ENCODE assay signal across 8 cellular contexts in genomic region chr6:107116328-107116892, GRCh38. TPM values are rescaled to one million over a fixed set of nuclear protein-coding genes. Genes with fewer than 3 reads are reported as not detected.
DNase-seq lines count a peak whose midpoint lies in the region; ATAC-seq and TF ChIP-seq lines count a peak whose summit lies in the region.

No MANE protein-coding gene starts in this region.

- peak; percentile 23 for TF ChIP-seq CTCF in CD8-positive, alpha-beta T cell (IDR thresholded peaks at IDR 0.05)
- peak; percentile 39 for TF ChIP-seq CTCF in HFFc6 (IDR thresholded peaks at IDR 0.05)

- no peaks in the 10 kb centered on the region for H3K36me3 ChIP-seq in CD8-positive, alpha-beta T cell (ENCODE audit: insufficient read depth, low read length)
- no peaks in the 10 kb centered on the region for H3K36me3 ChIP-seq in skeletal muscle tissue (ENCODE audit: control insufficient read depth in 3 of 3, insufficient read depth in 3 of 3, low read length in 3 of 3)

- no peaks in the 10 kb centered on the region for H3K9me3 ChIP-seq in CD8-positive, alpha-beta T cell (ENCODE audit: low read length)
- no peaks in the 10 kb centered on the region for H3K9me3 ChIP-seq in skeletal muscle tissue (ENCODE audit: control insufficient read depth in 3 of 3, low read length in 3 of 3)

- peaks cover 2% of the 10 kb centered on the region for H3K36me3 Mint-ChIP-seq in CD8-positive, alpha-beta T cell
- no peaks in the 10 kb centered on the region for H3K36me3 Mint-ChIP-seq in HFFc6 (ENCODE audit: low read depth)
- H3K36me3 Mint-ChIP-seq in activated naive CD8-positive, alpha-beta T cell treated with anti-CD3 and anti-CD28 coated beads, Interleukin-2, amount 10 ng/mL, durations not matched to agents 7 days and 5 days, result no peaks in the 10 kb centered on the region

- no peak overlapping the region for H3K27ac ChIP-seq in CD8-positive, alpha-beta T cell (ENCODE audit: low read depth, low read length)
- H3K27ac ChIP-seq in skeletal muscle tissue (ENCODE audit: low read depth, low read length), result peak overlapping the region; percentile 0

- peak overlapping the region; percentile 29 for H3K4me3 ChIP-seq in CD8-positive, alpha-beta T cell (ENCODE audit: low read depth, low read length)
- H3K4me3 ChIP-seq in iPS-11a (ENCODE audit: low read depth, low read length), result peak overlapping the region; percentile 4
- H3K4me3 ChIP-seq in skeletal muscle tissue (ENCODE audit: low read length in 3 of 3), result peak overlapping the region; percentile 74 to 80 (median 76)

- H3K27me3 ChIP-seq in CD8-positive, alpha-beta T cell (ENCODE audit: insufficient read depth, low read length), result no peaks in the 10 kb centered on the region
- H3K27me3 ChIP-seq in skeletal muscle tissue (ENCODE audit: control insufficient read depth in 3 of 3, insufficient read depth in 3 of 3, low read length in 3 of 3), result no peaks in the 10 kb centered on the region

- CTCF ChIA-PET in CD8-positive, alpha-beta T cell (lab: Charles Lee), result no interaction called here

- H3K4me3 Mint-ChIP-seq in CD8-positive, alpha-beta T cell, result peak overlapping the region; percentile 85
- H3K4me3 Mint-ChIP-seq in HFFc6, result peak overlapping the region; percentile 86
- H3K4me3 Mint-ChIP-seq in activated naive CD8-positive, alpha-beta T cell treated with anti-CD3 and anti-CD28 coated beads, Interleukin-2, amount 10 ng/mL, durations not matched to agents 7 days and 5 days, result peak overlapping the region; percentile 80

- peak overlapping the region in 2 of 3 donors; percentile 61 to 85 for H3K9ac ChIP-seq in skeletal muscle tissue (ENCODE audit: low read depth in 1 of 3, low read length in 3 of 3)

- ATAC-seq in CD8-positive, alpha-beta T cell, result peak; percentile 42
- ATAC-seq in activated naive CD8-positive, alpha-beta T cell treated with anti-CD3 and anti-CD28 coated beads, Interleukin-2, amount 10 ng/mL, durations not matched to agents 7 days and 5 days (ENCODE audit: low read depth), result no peak
- no peak for ATAC-seq in HG02884 (IDR thresholded peaks at IDR 0.05; ENCODE audit: unreplicated experiment)
- ATAC-seq in GM18517 (IDR thresholded peaks at IDR 0.05; ENCODE audit: unreplicated experiment), result no peak

- intact Hi-C loops in CD8-positive, alpha-beta T cell (cut with DNase I, micrococcal nuclease), result loop anchor here (5.0 to 10.0 kb wide), 5 partner anchors 341 to 1976 kb away; partner anchors contain the start of genes PDSS2 (in 1 of the 2), QRSL1 (in 1 of the 2), RTN4IP1 (in 1 of the 2) and SESN1 (in 1 of the 2)

- H3K4me1 ChIP-seq in CD8-positive, alpha-beta T cell (ENCODE audit: insufficient read depth, low read length), result peaks cover 11% of the 10 kb centered on the region
- H3K4me1 ChIP-seq in skeletal muscle tissue (ENCODE audit: control insufficient read depth in 3 of 3, insufficient read depth in 3 of 3, low read length in 3 of 3), result peaks cover 12 to 16% (median 14%) of the 10 kb centered on the region in 3 donors

- H3K9me3 Mint-ChIP-seq in CD8-positive, alpha-beta T cell, result no peaks in the 10 kb centered on the region
- H3K9me3 Mint-ChIP-seq in HFFc6, result no peaks in the 10 kb centered on the region
- no peaks in the 10 kb centered on the region for H3K9me3 Mint-ChIP-seq in activated naive CD8-positive, alpha-beta T cell treated with anti-CD3 and anti-CD28 coated beads, Interleukin-2, amount 10 ng/mL, durations not matched to agents 7 days and 5 days

- POLR2A ChIA-PET in CD8-positive, alpha-beta T cell (lab: Charles Lee), result interaction anchor here (1.0 kb wide), 1 partner anchor 1145 kb away, joined by 3 read pairs; the partner anchor contains the start of gene SNX3
- POLR2A ChIA-PET in activated naive CD8-positive, alpha-beta T cell treated with anti-CD3 and anti-CD28 coated beads, Interleukin-2, amount 10 ng/mL, durations not matched to agents 7 days and 5 days (lab: Charles Lee), result interaction anchor here (1.1 to 1.5 kb wide), 3 partner anchors 9 to 541 kb away, joined by 3 to 8 read pairs (median 6); partner anchors contain the start of gene MTRES1

- H3K4me1 Mint-ChIP-seq in CD8-positive, alpha-beta T cell (ENCODE audit: low read depth), result peaks cover 15% of the 10 kb centered on the region
- H3K4me1 Mint-ChIP-seq in HFFc6 (ENCODE audit: low read depth), result peaks cover 10% of the 10 kb centered on the region
- H3K4me1 Mint-ChIP-seq in activated naive CD8-positive, alpha-beta T cell treated with anti-CD3 and anti-CD28 coated beads, Interleukin-2, amount 10 ng/mL, durations not matched to agents 7 days and 5 days, result peaks cover 16% of the 10 kb centered on the region

- no peak overlapping the region for H3K27ac Mint-ChIP-seq in CD8-positive, alpha-beta T cell
- H3K27ac Mint-ChIP-seq in HFFc6, result peak overlapping the region; percentile 31; the same call in 1 of the 2 replicates
- peak overlapping the region; percentile 54 for H3K27ac Mint-ChIP-seq in activated naive CD8-positive, alpha-beta T cell treated with anti-CD3 and anti-CD28 coated beads, Interleukin-2, amount 10 ng/mL, durations not matched to agents 7 days and 5 days

- DNase-seq in CD8-positive, alpha-beta T cell, result peak in 3 of 7 experiments; percentile 11 to 30 (median 21)
- DNase-seq in HFFc6, result no peak
- DNase-seq in NCI-H82 treated with DMSO at 0.1 percent for 48 hours (lab: John Stamatoyannopoulos, UW; ENCODE audit: unreplicated experiment), result peak; percentile 80
- no peak for DNase-seq in activated naive CD8-positive, alpha-beta T cell treated with anti-CD3 and anti-CD28 coated beads, Interleukin-2, amount 10 ng/mL, durations not matched to agents 7 days and 5 days

- H3K27me3 Mint-ChIP-seq in CD8-positive, alpha-beta T cell (ENCODE audit: low read depth), result no peaks in the 10 kb centered on the region
- peaks cover 5% of the 10 kb centered on the region; the same call in 1 of the 2 replicates for H3K27me3 Mint-ChIP-seq in HFFc6 (ENCODE audit: insufficient read depth)
- H3K27me3 Mint-ChIP-seq in activated naive CD8-positive, alpha-beta T cell treated with anti-CD3 and anti-CD28 coated beads, Interleukin-2, amount 10 ng/mL, durations not matched to agents 7 days and 5 days, result peaks cover 23% of the 10 kb centered on the region

RNA-seq across cellular contexts. Expression of gene BEND3, which starts 1.1 kb away (rescaled TPM):
- 1 to 10 TPM; 1.7 to 1.8 TPM for total RNA-seq in CD8-positive, alpha-beta T cell
- 1 to 10 TPM; 1.9 to 2.3 (median 2.1) TPM for total RNA-seq in HFFc6 (2021; fragmentation: NEBNext Ultra II Directional; extraction: Animal tissue kit (Norgen Biotek cat#: 25700))
- total RNA-seq in activated naive CD8-positive, alpha-beta T cell treated with anti-CD3 and anti-CD28 coated beads, Interleukin-2, amount 10 ng/mL, durations not matched to agents 7 days and 5 days, result 1 to 10 TPM; 2.2 to 2.4 TPM
- 2.1 TPM for total RNA-seq in skeletal muscle tissue

Comparison
In these comparisons a context has a peak if more than half of its experiments do, and no peak if none do; other contexts are left out.
1. H3K4me3 ChIP-seq: peak in every context shown above with its lines; median percentile 76 in skeletal muscle tissue; 29 in CD8-positive, alpha-beta T cell; 4 in iPS-11a.